In the genomic region with DNA sequence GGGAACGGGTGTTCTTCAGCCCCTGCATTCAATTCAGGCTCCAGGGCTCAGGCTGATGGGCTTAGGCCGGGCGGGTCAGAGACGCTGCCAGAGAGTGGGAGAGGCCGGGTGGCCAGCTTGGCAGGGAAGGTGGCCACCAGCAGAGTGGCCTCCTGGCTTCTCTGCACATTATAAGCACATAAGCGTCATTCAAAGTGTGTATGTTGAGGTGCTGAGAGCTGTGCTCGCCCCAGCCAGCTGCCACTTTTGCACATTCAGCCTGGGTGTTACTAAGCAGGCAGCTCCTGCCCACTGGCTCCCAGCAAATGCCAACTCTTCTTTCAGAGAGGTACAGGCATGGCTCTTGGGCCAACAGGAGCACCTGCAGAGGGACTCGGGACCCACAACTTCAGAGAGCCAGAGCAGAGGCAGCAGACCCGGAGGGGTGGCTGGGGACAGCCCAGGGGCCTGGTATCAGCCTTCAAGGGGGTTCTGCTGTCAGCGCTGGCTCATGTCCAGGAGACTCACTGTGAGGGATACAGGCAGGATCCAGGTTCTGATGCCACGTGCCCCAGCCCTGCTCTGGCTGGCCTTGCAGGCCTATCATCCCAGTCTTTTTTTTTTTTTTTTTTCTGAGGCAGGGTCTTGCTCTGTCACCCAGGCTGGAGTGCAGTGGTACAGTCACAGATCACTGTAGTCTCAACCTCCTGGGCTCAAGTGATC, we compare ENCODE assay signal across 11 cellular contexts. TPM values are rescaled to one million over a fixed set of nuclear protein-coding genes. Genes with fewer than 3 reads are reported as not detected.
DNase-seq lines count a peak whose midpoint lies in the region; ATAC-seq and TF ChIP-seq lines count a peak whose summit lies in the region.
"Had no signal": no experiment of that assay in that cellular context is flagged by ENCODE, and none has a peak within 500 bp of the region (broad histone marks: within the 10 kb centered on the region; RNA-seq: fewer than 3 reads in every experiment).

No MANE protein-coding gene starts in this region.

- H3K4me1 ChIP-seq in stomach = peaks cover 70 to 93% (median 85%) of the 10 kb centered on the region in 4 donors
- peaks cover 79 to 86% (median 83%) of the 10 kb centered on the region in 4 donors for H3K4me1 ChIP-seq in upper lobe of left lung

- H3K4me3 Mint-ChIP-seq in HFFc6 = peak overlapping the region; percentile 47; the same call in 1 of the 2 replicates

- H3K36me3 ChIP-seq in stomach (peaks cover 0 to 25% (median 13%) of the 10 kb centered on the region in 4 donors), upper lobe of left lung (peaks cover 0 to 5% (median 0%) of the 10 kb centered on the region in 4 donors)

- no peaks in the 10 kb centered on the region for H3K9me3 Mint-ChIP-seq in HFFc6

- H3K27me3 ChIP-seq in stomach = no peaks in the 10 kb centered on the region
- no peaks in the 10 kb centered on the region for H3K27me3 ChIP-seq in upper lobe of left lung

- H3K9me3 ChIP-seq in stomach (no peaks in the 10 kb centered on the region), upper lobe of left lung (no peaks in the 10 kb centered on the region)

- peak overlapping the region; percentile 77 for H3K27ac Mint-ChIP-seq in HFFc6

- H3K27me3 Mint-ChIP-seq in HFFc6 (ENCODE audit: insufficient read depth) = peaks cover 5% of the 10 kb centered on the region; the same call in 1 of the 2 replicates

- no peak for TF ChIP-seq EP300 in stomach (IDR thresholded peaks at IDR 0.05)
- TF ChIP-seq EP300 in upper lobe of left lung (IDR thresholded peaks at IDR 0.05) = no peak

- DNase-seq in HFFc6 (no peak), left ventricle myocardium superior (no peak), stomach (no peak), omental fat pad (ENCODE audit: low spot score) (no peak), upper lobe of left lung (no peak)
- DNase-seq in stimulated activated CD4-positive, alpha-beta T cell treated with anti-CD3 and anti-CD28 coated beads, Interleukin-2, amount 100 ng/mL, for 48 hours = no peak
- DNase-seq: activated T-cell treated with anti-CD3 and anti-CD28 coated beads for 4 hours, NCI-H2171 treated with DMSO at 0.1 percent for 48 hours had no signal

- WGBS in stomach, 5 donors = 73 to 90% (median 86%) methylated on average over 6 to 11 of the region's 11 CpGs
- WGBS in upper lobe of left lung, 2 donors = 86 to 100% methylated on average over 6 to 9 of the region's 11 CpGs

- intact Hi-C loops in left ventricle myocardium superior (cut with micrococcal nuclease) (no loop called here), stomach (cut with DNase I; ENCODE audit: low total_unique reads) (no loop called here)

- TF ChIP-seq CTCF in HFFc6 (IDR thresholded peaks at IDR 0.05) (no peak), stomach (IDR thresholded peaks at IDR 0.05) (no peak), omental fat pad (IDR thresholded peaks at IDR 0.05) (no peak), upper lobe of left lung (IDR thresholded peaks at IDR 0.05) (no peak)

- TF ChIP-seq POLR2A in stomach (IDR thresholded peaks at IDR 0.05) (no peak), upper lobe of left lung (IDR thresholded peaks at IDR 0.05) (no peak)

- H3K27ac ChIP-seq in stomach = peak overlapping the region in 4 of 5 donors; percentile 83 to 95 (median 88)
- H3K27ac ChIP-seq in upper lobe of left lung = peak overlapping the region in 2 of 4 donors; percentile 42 to 89
- H3K27ac ChIP-seq: parathyroid adenoma had no signal

- H3K36me3 Mint-ChIP-seq in HFFc6 (ENCODE audit: low read depth) = peaks cover 12% of the 10 kb centered on the region; the same call in 1 of the 2 replicates

- H3K4me1 Mint-ChIP-seq in HFFc6 (ENCODE audit: low read depth) = peaks cover 57% of the 10 kb centered on the region

- H3K4me3 ChIP-seq in stomach (no peak overlapping the region), upper lobe of left lung (no peak overlapping the region)

- ATAC-seq in SK-N-SH treated with all-trans-retinoic acid at 6 μM for 48 hours (peak; percentile 0; the same call in 2 of the 3 replicates), left ventricle myocardium superior (peak; percentile 1), HG03342 (IDR thresholded peaks at IDR 0.05; ENCODE audit: unreplicated experiment) (no peak), omental fat pad (ENCODE audit: low FRiP score) (no peak), upper lobe of left lung (ENCODE audit: low FRiP score in 2 of 2) (no peak)

TF ChIP-seq in SK-N-SH treated with all-trans-retinoic acid at 6 μM for 48 hours, 23 proteins besides CTCF, POLR2A, EP300 and RAD21 (continues in another document):
- TF ChIP-seq, protein P1, sequence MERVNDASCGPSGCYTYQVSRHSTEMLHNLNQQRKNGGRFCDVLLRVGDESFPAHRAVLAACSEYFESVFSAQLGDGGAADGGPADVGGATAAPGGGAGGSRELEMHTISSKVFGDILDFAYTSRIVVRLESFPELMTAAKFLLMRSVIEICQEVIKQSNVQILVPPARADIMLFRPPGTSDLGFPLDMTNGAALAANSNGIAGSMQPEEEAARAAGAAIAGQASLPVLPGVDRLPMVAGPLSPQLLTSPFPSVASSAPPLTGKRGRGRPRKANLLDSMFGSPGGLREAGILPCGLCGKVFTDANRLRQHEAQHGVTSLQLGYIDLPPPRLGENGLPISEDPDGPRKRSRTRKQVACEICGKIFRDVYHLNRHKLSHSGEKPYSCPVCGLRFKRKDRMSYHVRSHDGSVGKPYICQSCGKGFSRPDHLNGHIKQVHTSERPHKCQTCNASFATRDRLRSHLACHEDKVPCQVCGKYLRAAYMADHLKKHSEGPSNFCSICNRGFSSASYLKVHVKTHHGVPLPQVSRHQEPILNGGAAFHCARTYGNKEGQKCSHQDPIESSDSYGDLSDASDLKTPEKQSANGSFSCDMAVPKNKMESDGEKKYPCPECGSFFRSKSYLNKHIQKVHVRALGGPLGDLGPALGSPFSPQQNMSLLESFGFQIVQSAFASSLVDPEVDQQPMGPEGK (CRISPR knock-in tag; IDR thresholded peaks at IDR 0.05; ENCODE audit: borderline replicate concordance) = no peak
- TF ChIP-seq ARNTL (CRISPR knock-in tag; IDR thresholded peaks at IDR 0.05; ENCODE audit: borderline replicate concordance, low read depth) = no peak
- TF ChIP-seq, protein P2, sequence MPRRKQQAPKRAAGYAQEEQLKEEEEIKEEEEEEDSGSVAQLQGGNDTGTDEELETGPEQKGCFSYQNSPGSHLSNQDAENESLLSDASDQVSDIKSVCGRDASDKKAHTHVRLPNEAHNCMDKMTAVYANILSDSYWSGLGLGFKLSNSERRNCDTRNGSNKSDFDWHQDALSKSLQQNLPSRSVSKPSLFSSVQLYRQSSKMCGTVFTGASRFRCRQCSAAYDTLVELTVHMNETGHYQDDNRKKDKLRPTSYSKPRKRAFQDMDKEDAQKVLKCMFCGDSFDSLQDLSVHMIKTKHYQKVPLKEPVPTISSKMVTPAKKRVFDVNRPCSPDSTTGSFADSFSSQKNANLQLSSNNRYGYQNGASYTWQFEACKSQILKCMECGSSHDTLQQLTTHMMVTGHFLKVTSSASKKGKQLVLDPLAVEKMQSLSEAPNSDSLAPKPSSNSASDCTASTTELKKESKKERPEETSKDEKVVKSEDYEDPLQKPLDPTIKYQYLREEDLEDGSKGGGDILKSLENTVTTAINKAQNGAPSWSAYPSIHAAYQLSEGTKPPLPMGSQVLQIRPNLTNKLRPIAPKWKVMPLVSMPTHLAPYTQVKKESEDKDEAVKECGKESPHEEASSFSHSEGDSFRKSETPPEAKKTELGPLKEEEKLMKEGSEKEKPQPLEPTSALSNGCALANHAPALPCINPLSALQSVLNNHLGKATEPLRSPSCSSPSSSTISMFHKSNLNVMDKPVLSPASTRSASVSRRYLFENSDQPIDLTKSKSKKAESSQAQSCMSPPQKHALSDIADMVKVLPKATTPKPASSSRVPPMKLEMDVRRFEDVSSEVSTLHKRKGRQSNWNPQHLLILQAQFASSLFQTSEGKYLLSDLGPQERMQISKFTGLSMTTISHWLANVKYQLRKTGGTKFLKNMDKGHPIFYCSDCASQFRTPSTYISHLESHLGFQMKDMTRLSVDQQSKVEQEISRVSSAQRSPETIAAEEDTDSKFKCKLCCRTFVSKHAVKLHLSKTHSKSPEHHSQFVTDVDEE (CRISPR knock-in tag; IDR thresholded peaks at IDR 0.05) = no peak
- TF ChIP-seq SNAI2 (CRISPR knock-in tag; IDR thresholded peaks at IDR 0.05) = no peak
- TF ChIP-seq, protein P3, sequence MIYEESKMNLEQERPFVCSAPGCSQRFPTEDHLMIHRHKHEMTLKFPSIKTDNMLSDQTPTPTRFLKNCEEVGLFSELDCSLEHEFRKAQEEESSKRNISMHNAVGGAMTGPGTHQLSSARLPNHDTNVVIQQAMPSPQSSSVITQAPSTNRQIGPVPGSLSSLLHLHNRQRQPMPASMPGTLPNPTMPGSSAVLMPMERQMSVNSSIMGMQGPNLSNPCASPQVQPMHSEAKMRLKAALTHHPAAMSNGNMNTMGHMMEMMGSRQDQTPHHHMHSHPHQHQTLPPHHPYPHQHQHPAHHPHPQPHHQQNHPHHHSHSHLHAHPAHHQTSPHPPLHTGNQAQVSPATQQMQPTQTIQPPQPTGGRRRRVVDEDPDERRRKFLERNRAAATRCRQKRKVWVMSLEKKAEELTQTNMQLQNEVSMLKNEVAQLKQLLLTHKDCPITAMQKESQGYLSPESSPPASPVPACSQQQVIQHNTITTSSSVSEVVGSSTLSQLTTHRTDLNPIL (CRISPR knock-in tag; IDR thresholded peaks at IDR 0.05; ENCODE audit: low read depth) = no peak
- TF ChIP-seq ZNF70 (CRISPR knock-in tag; IDR thresholded peaks at IDR 0.05) = no peak

RNA-seq across cellular contexts. Expression of a gene that starts 8.8 kb away (rescaled TPM):
- 10 to 100 TPM; 82.0 to 96.1 (median 86.5) TPM for total RNA-seq in HFFc6 (2021; fragmentation: NEBNext Ultra II Directional; extraction: Animal tissue kit (Norgen Biotek cat#: 25700))
- total RNA-seq in left ventricle myocardium superior = 101 TPM
- total RNA-seq in stomach = 10 to 100 TPM in 4 of 5 donors, 1 to 10 TPM in 1; 5.8 to 50.7 (median 17.4) TPM
- 10 to 100 TPM; 19.7 to 42.2 (median 33.0) TPM for polyA plus RNA-seq in stomach
- total RNA-seq in omental fat pad = 10 to 100 TPM; 19.3 to 70.1 (median 32.4) TPM
- total RNA-seq in upper lobe of left lung = 100 to 1,000 TPM in 1 of 6 donors, 10 to 100 TPM in 5; 40.7 to 202 (median 72.4) TPM

RNA-seq across cellular contexts. Expression of a gene that starts 48.3 kb away (rescaled TPM):
- total RNA-seq in HFFc6 (2021; fragmentation: NEBNext Ultra II Directional; extraction: Animal tissue kit (Norgen Biotek cat#: 25700)) = under 1 TPM in 2 of 6 experiments, not detected in 4; 0.09 TPM
- total RNA-seq in left ventricle myocardium superior = 1.5 TPM
- total RNA-seq in stomach = 1 to 10 TPM in 1 of 5 donors, under 1 TPM in 2, not detected in 2; 0.45 to 2.0 (median 0.87) TPM
- 1 to 10 TPM; 1.5 to 5.9 (median 2.1) TPM for polyA plus RNA-seq in stomach
- 1 to 10 TPM in 3 of 4 donors, under 1 TPM in 1; 0.38 to 1.3 (median 1.2) TPM for total RNA-seq in omental fat pad
- 10 to 100 TPM in 5 of 6 donors, 1 to 10 TPM in 1; 3.0 to 32.1 (median 14.8) TPM for total RNA-seq in upper lobe of left lung

Comparison
In these comparisons a context has a peak if more than half of its experiments do, and no peak if none do; other contexts are left out.
1. ATAC-seq: peak in SK-N-SH treated with all-trans-retinoic acid at 6 μM for 48 hours (single experiment) and left ventricle myocardium superior (single experiment); none in HG03342 (single experiment), omental fat pad (single experiment) and upper lobe of left lung (0 of 2).